In genomic region chr22:26197427-26197826, GRCh38 we compare ENCODE assay signal across 23 cellular contexts. TPM values are rescaled to one million over a fixed set of nuclear protein-coding genes. Genes with fewer than 3 reads are reported as not detected.
"Had no signal": no experiment of that assay in that cellular context is flagged by ENCODE, and none has a peak within 500 bp of the region (broad histone marks: within the 10 kb centered on the region; RNA-seq: fewer than 3 reads in every experiment).

No MANE protein-coding gene starts in this region.

- ATAC-seq: Panc1, PC-3, SK-N-SH treated with all-trans-retinoic acid at 6 μM for 48 hours had no signal

- H3K4me3 ChIP-seq: SJCRH30 had no signal

- DNase-seq: KBM-7, MV-4-11, NCI-H1048, NCI-H1105, NCI-H1436 treated with DMSO at 0.1 percent for 48 hours, NCI-H1694, NCI-H187 treated with DMSO at 0.1 percent for 48 hours, NCI-H2029 treated with DMSO at 0.1 percent for 48 hours, NCI-H345, NCI-H446 treated with DMSO at 0.1 percent for 48 hours, NCI-H510A treated with DMSO at 0.1 percent for 48 hours, NCI-H82, PC-3, SHP77 treated with DMSO at 0.1 percent for 48 hours, SJCRH30, T-helper 1 cell had no signal

- H3K27ac ChIP-seq: RWPE1, SJCRH30 had no signal

RNA-seq across cellular contexts. Expression of gene SEZ6L, which starts 28.2 kb away (rescaled TPM):
- total RNA-seq: HT-29, LHCN-M2, MCF 10A, OCI-LY7, PC-3 had no signal
